Comparison of ENCODE assay signal across 9 cellular contexts in genomic region chr14:75648066-75648838, GRCh38. TPM values are rescaled to one million over a fixed set of nuclear protein-coding genes. Genes with fewer than 3 reads are reported as not detected.
A peak's percentile ranks its signal among the peaks of the same experiment; 100 is the strongest.
DNase-seq lines count a peak whose midpoint lies in the region; ATAC-seq and TF ChIP-seq lines count a peak whose summit lies in the region.
"Had no signal": no experiment of that assay in that cellular context is flagged by ENCODE, and none has a peak within 500 bp of the region (broad histone marks: within the 10 kb centered on the region; RNA-seq: fewer than 3 reads in every experiment).

No MANE protein-coding gene starts in this region.

- no peaks in the 10 kb centered on the region for H3K79me2 ChIP-seq in OCI-LY7 (ENCODE audit: insufficient read depth, low read depth, low read length)

- no peak overlapping the region for H3K27ac ChIP-seq in OCI-LY7 (ENCODE audit: low read depth, low read length, poor library complexity, severe bottlenecking)

- H3K4me3 ChIP-seq in foreskin fibroblast (ENCODE audit: low read depth in 1 of 2, low read length in 2 of 2) (no peak overlapping the region), OCI-LY7 (ENCODE audit: low read depth, low read length, poor library complexity, severe bottlenecking) (no peak overlapping the region)

- CTCF ChIA-PET in OCI-LY7 (lab: Charles Lee; ENCODE audit: unreplicated experiment), result no interaction called here

- intact Hi-C loops in OCI-LY7 (cut with micrococcal nuclease; ENCODE audit: unreplicated experiment), result no loop called here

- H3K4me2 ChIP-seq in OCI-LY7 (ENCODE audit: low read length), result no peak overlapping the region

- peaks cover 37% of the 10 kb centered on the region for H3K36me3 ChIP-seq in OCI-LY7 (ENCODE audit: insufficient read depth, low read length)

- no peaks in the 10 kb centered on the region for H3K9me2 ChIP-seq in OCI-LY7 (ENCODE audit: insufficient read depth, low read length)

- no peaks in the 10 kb centered on the region for H3K9me3 ChIP-seq in OCI-LY7 (ENCODE audit: low read length)

- POLR2A ChIA-PET in OCI-LY7 (lab: Charles Lee), result interaction anchor here (1.3 kb wide), 1 partner anchor 12 kb away, joined by 8 read pairs; the partner anchor contains the start of genes ERG28 and TTLL5

- H3K4me1 ChIP-seq in OCI-LY7 (ENCODE audit: insufficient read depth, low read length, poor library complexity, severe bottlenecking), result no peaks in the 10 kb centered on the region

- H4K20me1 ChIP-seq in OCI-LY7 (ENCODE audit: insufficient read depth, low read length), result no peaks in the 10 kb centered on the region

- ATAC-seq in HG02852 (IDR thresholded peaks at IDR 0.05; ENCODE audit: unreplicated experiment), result no peak

- DNase-seq in GM03348 (ENCODE audit: low spot score) (peak; percentile 25), SHP77 (lab: John Stamatoyannopoulos, UW) (peak; percentile 71 to 84), foreskin fibroblast (peak; percentile 98 to 99), pulmonary artery endothelial cell (ENCODE audit: low read depth, low spot score) (peak; percentile 74), COR-L47 (lab: John Stamatoyannopoulos, UW) (no peak), OCI-LY7 (ENCODE audit: low spot score) (no peak)
- no peak for DNase-seq in stimulated activated CD8-positive, alpha-beta memory T cell treated with anti-CD3 and anti-CD28 coated beads, Interleukin-4, amount 100 ng/mL, for 48 hours
- DNase-seq: foreskin melanocyte had no signal

- H2AFZ ChIP-seq in OCI-LY7 (ENCODE audit: low read length), result no peak overlapping the region

- TF ChIP-seq CTCF in foreskin fibroblast (IDR thresholded peaks at IDR 0.05; ENCODE audit: low read depth, low read length) (no peak), OCI-LY7 (conservative IDR thresholded peaks at IDR 0.05; ENCODE audit: low read length) (no peak)

- BruUV-seq in OCI-LY7 (replicated peaks; lab: Mats Ljungman, UMichigan), result no TSS peak

RNA-seq across cellular contexts. Expression of gene ERG28, which starts 12.4 kb away (rescaled TPM):
- total RNA-seq in pulmonary artery endothelial cell (5.9 and 6.7 TPM in 2 replicates), OCI-LY7 (2022) (22.8 and 24.0 TPM in 2 replicates)
- total RNA-seq in OCI-LY7 (2014; rRNA removed; shearing (Covaris generic)), result 9.8 and 10.6 TPM in 2 replicates

RNA-seq across cellular contexts. Expression of gene TTLL5, which starts 12.8 kb away (rescaled TPM):
- total RNA-seq in pulmonary artery endothelial cell (43.8 and 46.2 TPM in 2 replicates), OCI-LY7 (2022) (52.7 and 55.6 TPM in 2 replicates)
- 34.3 and 37.4 TPM in 2 replicates for total RNA-seq in OCI-LY7 (2014; rRNA removed; shearing (Covaris generic))

Comparison
In these comparisons a context has a peak if more than half of its experiments do, and no peak if none do; other contexts are left out.
1. DNase-seq: peak in GM03348 (single experiment), SHP77 (2 of 2), foreskin fibroblast (2 of 2) and pulmonary artery endothelial cell (single experiment); none in COR-L47 (single experiment), OCI-LY7 (single experiment) and stimulated activated CD8-positive, alpha-beta memory T cell treated with anti-CD3 and anti-CD28 coated beads, Interleukin-4, amount 100 ng/mL, for 48 hours (single experiment).